2 cellular contexts compared by ENCODE assay signal in the genomic region with DNA sequence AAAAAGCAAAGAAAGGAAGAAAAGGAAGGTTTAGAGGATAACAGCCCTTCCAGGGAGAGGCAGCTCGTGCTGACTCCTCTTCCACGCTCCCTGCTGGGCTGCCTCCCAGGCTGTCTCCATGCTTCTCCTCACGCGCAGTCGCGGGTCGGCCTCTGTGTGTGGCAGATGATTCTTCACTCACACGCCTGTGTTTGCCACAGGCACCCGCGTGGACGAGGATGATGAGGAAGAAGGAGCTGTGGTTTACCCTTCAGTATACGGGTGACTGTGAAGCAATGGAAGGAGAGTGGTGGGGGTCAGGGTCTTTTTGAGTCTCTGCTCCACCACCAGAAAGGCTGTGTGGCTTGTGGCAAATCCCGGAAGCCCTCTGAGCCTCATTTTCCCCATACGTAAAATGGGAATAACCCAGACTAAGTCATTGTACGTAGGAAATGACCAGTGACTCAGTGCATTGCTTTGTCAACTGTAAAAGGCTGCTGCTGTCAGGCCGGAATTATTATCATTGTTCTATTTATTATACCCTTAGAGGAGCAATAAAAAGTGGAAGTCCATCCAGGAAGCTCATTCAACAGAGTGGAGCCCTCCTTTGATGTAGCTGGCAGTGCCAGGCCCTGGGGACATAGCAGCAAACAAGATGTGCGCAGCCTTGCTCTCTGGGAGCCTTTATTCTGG.
TF ChIP-seq lines count a peak whose summit lies in the region.

No MANE protein-coding gene starts in this region.

TF ChIP-seq in IMR-90, 13 proteins besides CTCF, POLR2A, EP300 and RAD21:
- TF ChIP-seq, protein P1, sequence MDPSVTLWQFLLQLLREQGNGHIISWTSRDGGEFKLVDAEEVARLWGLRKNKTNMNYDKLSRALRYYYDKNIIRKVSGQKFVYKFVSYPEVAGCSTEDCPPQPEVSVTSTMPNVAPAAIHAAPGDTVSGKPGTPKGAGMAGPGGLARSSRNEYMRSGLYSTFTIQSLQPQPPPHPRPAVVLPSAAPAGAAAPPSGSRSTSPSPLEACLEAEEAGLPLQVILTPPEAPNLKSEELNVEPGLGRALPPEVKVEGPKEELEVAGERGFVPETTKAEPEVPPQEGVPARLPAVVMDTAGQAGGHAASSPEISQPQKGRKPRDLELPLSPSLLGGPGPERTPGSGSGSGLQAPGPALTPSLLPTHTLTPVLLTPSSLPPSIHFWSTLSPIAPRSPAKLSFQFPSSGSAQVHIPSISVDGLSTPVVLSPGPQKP (IDR thresholded peaks at IDR 0.05; ENCODE audit: borderline replicate concordance, low read depth, low read length), result no peak
- TF ChIP-seq FOS (IDR thresholded peaks at IDR 0.05; ENCODE audit: low read depth, low read length), result no peak
- TF ChIP-seq, protein P2, sequence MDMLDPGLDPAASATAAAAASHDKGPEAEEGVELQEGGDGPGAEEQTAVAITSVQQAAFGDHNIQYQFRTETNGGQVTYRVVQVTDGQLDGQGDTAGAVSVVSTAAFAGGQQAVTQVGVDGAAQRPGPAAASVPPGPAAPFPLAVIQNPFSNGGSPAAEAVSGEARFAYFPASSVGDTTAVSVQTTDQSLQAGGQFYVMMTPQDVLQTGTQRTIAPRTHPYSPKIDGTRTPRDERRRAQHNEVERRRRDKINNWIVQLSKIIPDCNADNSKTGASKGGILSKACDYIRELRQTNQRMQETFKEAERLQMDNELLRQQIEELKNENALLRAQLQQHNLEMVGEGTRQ (IDR thresholded peaks at IDR 0.05; ENCODE audit: low read depth, low read length), result no peak
- TF ChIP-seq BHLHE40 (IDR thresholded peaks at IDR 0.05; ENCODE audit: low read depth, low read length), result no peak
- no peak for TF ChIP-seq MAZ (IDR thresholded peaks at IDR 0.05; ENCODE audit: borderline replicate concordance, low read depth, low read length)

TF ChIP-seq in neural cell, 6 proteins besides CTCF, POLR2A, EP300 and RAD21:
- TF ChIP-seq POLR2AphosphoS5 (IDR thresholded peaks at IDR 0.05) (peak; percentile 32), TAF1 (IDR thresholded peaks at IDR 0.05; ENCODE audit: low read depth) (no peak), MXI1 (conservative IDR thresholded peaks at IDR 0.05; ENCODE audit: poor library complexity, severe bottlenecking) (no peak)
- TF ChIP-seq, protein P3, sequence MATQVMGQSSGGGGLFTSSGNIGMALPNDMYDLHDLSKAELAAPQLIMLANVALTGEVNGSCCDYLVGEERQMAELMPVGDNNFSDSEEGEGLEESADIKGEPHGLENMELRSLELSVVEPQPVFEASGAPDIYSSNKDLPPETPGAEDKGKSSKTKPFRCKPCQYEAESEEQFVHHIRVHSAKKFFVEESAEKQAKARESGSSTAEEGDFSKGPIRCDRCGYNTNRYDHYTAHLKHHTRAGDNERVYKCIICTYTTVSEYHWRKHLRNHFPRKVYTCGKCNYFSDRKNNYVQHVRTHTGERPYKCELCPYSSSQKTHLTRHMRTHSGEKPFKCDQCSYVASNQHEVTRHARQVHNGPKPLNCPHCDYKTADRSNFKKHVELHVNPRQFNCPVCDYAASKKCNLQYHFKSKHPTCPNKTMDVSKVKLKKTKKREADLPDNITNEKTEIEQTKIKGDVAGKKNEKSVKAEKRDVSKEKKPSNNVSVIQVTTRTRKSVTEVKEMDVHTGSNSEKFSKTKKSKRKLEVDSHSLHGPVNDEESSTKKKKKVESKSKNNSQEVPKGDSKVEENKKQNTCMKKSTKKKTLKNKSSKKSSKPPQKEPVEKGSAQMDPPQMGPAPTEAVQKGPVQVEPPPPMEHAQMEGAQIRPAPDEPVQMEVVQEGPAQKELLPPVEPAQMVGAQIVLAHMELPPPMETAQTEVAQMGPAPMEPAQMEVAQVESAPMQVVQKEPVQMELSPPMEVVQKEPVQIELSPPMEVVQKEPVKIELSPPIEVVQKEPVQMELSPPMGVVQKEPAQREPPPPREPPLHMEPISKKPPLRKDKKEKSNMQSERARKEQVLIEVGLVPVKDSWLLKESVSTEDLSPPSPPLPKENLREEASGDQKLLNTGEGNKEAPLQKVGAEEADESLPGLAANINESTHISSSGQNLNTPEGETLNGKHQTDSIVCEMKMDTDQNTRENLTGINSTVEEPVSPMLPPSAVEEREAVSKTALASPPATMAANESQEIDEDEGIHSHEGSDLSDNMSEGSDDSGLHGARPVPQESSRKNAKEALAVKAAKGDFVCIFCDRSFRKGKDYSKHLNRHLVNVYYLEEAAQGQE (IDR thresholded peaks at IDR 0.05; ENCODE audit: borderline replicate concordance), result no peak
